30 cellular contexts compared by ENCODE assay signal in genomic region chr1:1784933-1785332, GRCh38. TPM values are rescaled to one million over a fixed set of nuclear protein-coding genes. Genes with fewer than 3 reads are reported as not detected.
DNase-seq lines count a peak whose midpoint lies in the region; ATAC-seq, FAIRE-seq and TF ChIP-seq lines count a peak whose summit lies in the region.
"Had no signal": no experiment of that assay in that cellular context is flagged by ENCODE, and none has a peak within 500 bp of the region (broad histone marks: within the 10 kb centered on the region; RNA-seq: fewer than 3 reads in every experiment).

No MANE protein-coding gene starts in this region.

- no peaks in the 10 kb centered on the region for H3K9me3 ChIP-seq in kidney (ENCODE audit: control insufficient read depth in 1 of 2, low read length in 2 of 2)
- no peaks in the 10 kb centered on the region for H3K9me3 ChIP-seq in prostate gland
- H3K9me3 ChIP-seq in pancreas, result no peaks in the 10 kb centered on the region
- H3K9me3 ChIP-seq: body of pancreas, esophagus muscularis mucosa, testis had no signal

- DNase-seq in activated naive CD8-positive, alpha-beta T cell treated with anti-CD3 and anti-CD28 coated beads for 36 hours, result no peak
- DNase-seq in RWPE1 (ENCODE audit: low spot score) (no peak), kidney (peak; percentile 72), prostate gland (ENCODE audit: low spot score) (no peak), mesenteric fat pad (ENCODE audit: low spot score) (no peak), H7 (no peak), pancreas (no peak)
- DNase-seq: ACHN; activated CD4-positive, alpha-beta T cell treated with anti-CD3 and anti-CD28 coated beads, Interleukin-2, amount 10 ng/mL, durations not matched to agents 24 days and 14 days; activated naive CD4-positive, alpha-beta T cell; body of pancreas; COR-L47; dermis blood vessel endothelial cell; DMS79; head of caudate nucleus; islet precursor cell; Kasumi-1; naive thymus-derived CD4-positive, alpha-beta T cell; NCI-H146; occipital lobe; stimulated activated naive CD8-positive, alpha-beta T cell treated with anti-CD3 and anti-CD28 coated beads, Interleukin-15, Interleukin-2, amounts not matched to agents 100 U/mL and 50 U/mL, for 24 hours; T-helper 9 cell; testis had no signal

- no peak for TF ChIP-seq POLR2A in prostate gland (IDR thresholded peaks at IDR 0.05)

- H3K27me3 Mint-ChIP-seq in activated naive CD8-positive, alpha-beta T cell, result no peaks in the 10 kb centered on the region
- H3K27me3 Mint-ChIP-seq in activated naive CD8-positive, alpha-beta T cell treated with anti-CD3 and anti-CD28 coated beads for 36 hours, result no peaks in the 10 kb centered on the region
- H3K27me3 Mint-ChIP-seq: activated CD4-positive, alpha-beta T cell treated with anti-CD3 and anti-CD28 coated beads, Interleukin-2, amount 10 ng/mL, durations not matched to agents 24 days and 14 days; central memory CD8-positive, alpha-beta T cell; naive thymus-derived CD4-positive, alpha-beta T cell had no signal

- H3K9ac ChIP-seq in kidney (ENCODE audit: low read length in 2 of 2), result no peak overlapping the region

- ATAC-seq in pancreas, result no peak
- ATAC-seq: body of pancreas; naive thymus-derived CD4-positive, alpha-beta T cell; stimulated activated naive CD8-positive, alpha-beta T cell treated with anti-CD3 and anti-CD28 coated beads, Interleukin-15, Interleukin-2, amounts not matched to agents 100 U/mL and 50 U/mL, for 24 hours had no signal

- POLR2A ChIA-PET in RWPE1 (lab: Yijun Ruan, JAX; ENCODE audit: low non-redundant PET), result no interaction called here

- 98% methylated on average over 13 of the region's 13 CpGs for WGBS in prostate gland
- WGBS in pancreas, 2 donors, result 93 to 96% methylated on average over 13 of the region's 13 CpGs

- H3K36me3 ChIP-seq in kidney (ENCODE audit: control insufficient read depth in 1 of 2, insufficient read depth in 2 of 2, low read length in 2 of 2) (peaks cover 36 to 44% of the 10 kb centered on the region in 2 donors), prostate gland (peaks cover 7 to 25% of the 10 kb centered on the region in 2 donors), H7 (replicated peaks; ENCODE audit: control insufficient read depth, insufficient read depth, low read length) (peaks cover 31% of the 10 kb centered on the region), pancreas (peaks cover 5 to 48% (median 12%) of the 10 kb centered on the region in 3 donors)

- FAIRE-seq in kidney (lab: Jason Lieb, UNC) (no peak), pancreas (lab: Jason Lieb, UNC) (no peak)
- FAIRE-seq: G401.6, H54, RCC 7860, urothelium cell line had no signal

- no peaks in the 10 kb centered on the region for H3K36me3 Mint-ChIP-seq in activated naive CD8-positive, alpha-beta T cell
- H3K36me3 Mint-ChIP-seq in activated naive CD8-positive, alpha-beta T cell treated with anti-CD3 and anti-CD28 coated beads for 36 hours, result peaks cover 18% of the 10 kb centered on the region

- H3K27ac ChIP-seq in RWPE1, result peak overlapping the region; percentile 91
- no peak overlapping the region for H3K27ac ChIP-seq in kidney (ENCODE audit: low read depth in 2 of 2, low read length in 2 of 2)
- no peak overlapping the region for H3K27ac ChIP-seq in prostate gland
- no peak overlapping the region for H3K27ac ChIP-seq in pancreas
- H3K27ac ChIP-seq: body of pancreas, esophagus muscularis mucosa had no signal

- intact Hi-C loops in kidney (cut with DNase I) (no loop called here), prostate gland (cut with DNase I) (no loop called here), pancreas (cut with DNase I) (loop anchor here in 2 of 3 donors (10.0 kb wide), 2 partner anchors 100 to 110 kb away; partner anchors contain the start of gene GNB1 (in 1 of the 2))

- H3K27ac Mint-ChIP-seq in activated naive CD8-positive, alpha-beta T cell, result peak overlapping the region; percentile 70
- no peak overlapping the region for H3K27ac Mint-ChIP-seq in activated naive CD8-positive, alpha-beta T cell treated with anti-CD3 and anti-CD28 coated beads for 36 hours
- H3K27ac Mint-ChIP-seq: activated CD4-positive, alpha-beta T cell treated with anti-CD3 and anti-CD28 coated beads, Interleukin-2, amount 10 ng/mL, durations not matched to agents 24 days and 14 days had no signal

- no peak for TF ChIP-seq CTCF in RWPE1 (conservative IDR thresholded peaks at IDR 0.05; ENCODE audit: low read depth)
- TF ChIP-seq CTCF in kidney (IDR thresholded peaks at IDR 0.05; ENCODE audit: borderline replicate concordance, extremely low read depth, insufficient read depth), result no peak
- TF ChIP-seq CTCF in prostate gland (IDR thresholded peaks at IDR 0.05), result no peak
- no peak for TF ChIP-seq CTCF in pancreas (IDR thresholded peaks at IDR 0.05)

- H3K4me3 Mint-ChIP-seq in activated naive CD8-positive, alpha-beta T cell, result no peak overlapping the region
- no peak overlapping the region for H3K4me3 Mint-ChIP-seq in activated naive CD8-positive, alpha-beta T cell treated with anti-CD3 and anti-CD28 coated beads for 36 hours
- H3K4me3 Mint-ChIP-seq: activated CD4-positive, alpha-beta T cell treated with anti-CD3 and anti-CD28 coated beads, Interleukin-2, amount 10 ng/mL, durations not matched to agents 24 days and 14 days; central memory CD8-positive, alpha-beta T cell; naive thymus-derived CD4-positive, alpha-beta T cell had no signal

- peaks cover 30% of the 10 kb centered on the region for H3K4me1 Mint-ChIP-seq in activated naive CD8-positive, alpha-beta T cell (ENCODE audit: low read depth)
- peaks cover 28% of the 10 kb centered on the region for H3K4me1 Mint-ChIP-seq in activated naive CD8-positive, alpha-beta T cell treated with anti-CD3 and anti-CD28 coated beads for 36 hours

- H3K4me3 ChIP-seq in kidney (ENCODE audit: low read length in 2 of 2) (no peak overlapping the region), prostate gland (no peak overlapping the region), H7 (ENCODE audit: insufficient read depth, low read depth, low read length) (no peak overlapping the region), pancreas (no peak overlapping the region)
- H3K4me3 ChIP-seq: body of pancreas, esophagus muscularis mucosa, testis had no signal

- H3K4me1 ChIP-seq in kidney (ENCODE audit: control insufficient read depth in 1 of 2, insufficient read depth in 1 of 2, low read depth in 1 of 2, low read length in 2 of 2), result peaks cover 6 to 20% of the 10 kb centered on the region in 2 donors
- H3K4me1 ChIP-seq in prostate gland (replicated peaks), result peaks cover 10% of the 10 kb centered on the region
- peaks cover 17 to 34% (median 20%) of the 10 kb centered on the region in 3 donors for H3K4me1 ChIP-seq in pancreas

- CTCF ChIA-PET in RWPE1 (lab: Yijun Ruan, JAX), result interaction anchor here (0.5 kb wide), 1 partner anchor 261 kb away, joined by 3 read pairs; no protein-coding TSS in a partner anchor

- H3K9me3 Mint-ChIP-seq in activated naive CD8-positive, alpha-beta T cell (ENCODE audit: low read depth), result no peaks in the 10 kb centered on the region
- H3K9me3 Mint-ChIP-seq in activated naive CD8-positive, alpha-beta T cell treated with anti-CD3 and anti-CD28 coated beads for 36 hours, result no peaks in the 10 kb centered on the region
- H3K9me3 Mint-ChIP-seq: activated CD4-positive, alpha-beta T cell treated with anti-CD3 and anti-CD28 coated beads, Interleukin-2, amount 10 ng/mL, durations not matched to agents 24 days and 14 days; central memory CD8-positive, alpha-beta T cell; naive thymus-derived CD4-positive, alpha-beta T cell had no signal

- H3K27me3 ChIP-seq in prostate gland (replicated peaks; ENCODE audit: insufficient read depth), result no peaks in the 10 kb centered on the region
- H3K27me3 ChIP-seq in H7 (ENCODE audit: control insufficient read depth, insufficient read depth, low read length), result no peaks in the 10 kb centered on the region
- H3K27me3 ChIP-seq in pancreas, result no peaks in the 10 kb centered on the region
- H3K27me3 ChIP-seq: body of pancreas, esophagus muscularis mucosa, testis had no signal

RNA-seq across cellular contexts. Expression of gene NADK, which starts 6.7 kb away (rescaled TPM):
- 10 to 100 TPM; 74.7 to 77.1 TPM for total RNA-seq in activated naive CD8-positive, alpha-beta T cell treated with anti-CD3 and anti-CD28 coated beads for 36 hours
- 76.3 TPM for total RNA-seq in kidney
- 37.9 TPM for polyA plus RNA-seq in kidney (ENCODE audit: insufficient read depth, low read depth, low replicate concordance)
- 10 to 100 TPM; 64.5 to 91.1 TPM for total RNA-seq in prostate gland
- 165 TPM for total RNA-seq in mesenteric fat pad
- 111 and 175 TPM in 2 replicates for total RNA-seq in H7 (2014; rRNA removed; shearing (Covaris generic))
- total RNA-seq in pancreas, result 10 to 100 TPM; 27.8 to 55.9 (median 39.0) TPM
- 10 to 100 TPM; 46.9 to 63.3 TPM for polyA plus RNA-seq in pancreas

Comparison
In these comparisons a context has a peak if more than half of its experiments do, and no peak if none do; other contexts are left out.
1. intact Hi-C loops: an anchor here in pancreas (10.0 kb wide); none called in kidney and prostate gland.